In genomic region chr12:108519558-108519957, GRCh38 we compare ENCODE assay signal across 13 cellular contexts. TPM values are rescaled to one million over a fixed set of nuclear protein-coding genes. Genes with fewer than 3 reads are reported as not detected.
DNase-seq lines count a peak whose midpoint lies in the region; FAIRE-seq and TF ChIP-seq lines count a peak whose summit lies in the region.
"Had no signal": no experiment of that assay in that cellular context is flagged by ENCODE, and none has a peak within 500 bp of the region (broad histone marks: within the 10 kb centered on the region; RNA-seq: fewer than 3 reads in every experiment).

No MANE protein-coding gene starts in this region.

- no peak overlapping the region for H3K4me3 ChIP-seq in PC-9
- H3K4me3 ChIP-seq in kidney (ENCODE audit: low read length in 2 of 2), result no peak overlapping the region
- no peak overlapping the region for H3K4me3 ChIP-seq in osteoblast (ENCODE audit: insufficient read depth, low read length)
- H3K4me3 ChIP-seq: prostate gland had no signal

- H3F3A ChIP-seq in PC-9 (ENCODE audit: insufficient read depth, low read depth), result peaks cover 17% of the 10 kb centered on the region; the same call in 1 of the 2 replicates

- BruUV-seq in PC-9 (replicated peaks; lab: Mats Ljungman, UMichigan), result no TSS peak

- CTCF ChIA-PET in PC-9 (lab: Charles Lee), result interaction anchor here (0.5 kb wide), 1 partner anchor 31 kb away, joined by 14 read pairs; no protein-coding TSS in a partner anchor

- TF ChIP-seq CTCF in PC-9 (conservative IDR thresholded peaks at IDR 0.05), result 0 out of 2 replicates have a peak, but pooled peaks have one; percentile 12
- peak; percentile 6 for TF ChIP-seq CTCF in kidney (IDR thresholded peaks at IDR 0.05; ENCODE audit: borderline replicate concordance, extremely low read depth, insufficient read depth)
- TF ChIP-seq CTCF in osteoblast (IDR thresholded peaks at IDR 0.05; ENCODE audit: extremely low read depth, low read depth, low read length), result no peak

- no peaks in the 10 kb centered on the region for H3K9me2 ChIP-seq in PC-9 (ENCODE audit: insufficient read depth)

- POLR2A ChIA-PET in PC-9 (lab: Charles Lee; ENCODE audit: unreplicated experiment), result no interaction called here

- peaks cover 11% of the 10 kb centered on the region; the same call in 1 of the 2 replicates for H4K20me1 ChIP-seq in PC-9 (ENCODE audit: insufficient read depth)
- H4K20me1 ChIP-seq in osteoblast (ENCODE audit: insufficient read depth, low read length), result no peaks in the 10 kb centered on the region

- FAIRE-seq in GM12891 (lab: Jason Lieb, UNC), result peak; percentile 40
- FAIRE-seq in kidney (lab: Jason Lieb, UNC), result no peak
- FAIRE-seq: RCC 7860 had no signal

- no peak overlapping the region for H3K27ac ChIP-seq in PC-9
- no peak overlapping the region for H3K27ac ChIP-seq in kidney (ENCODE audit: low read depth in 2 of 2, low read length in 2 of 2)
- H3K27ac ChIP-seq in osteoblast (ENCODE audit: low read depth, low read length), result no peak overlapping the region
- H3K27ac ChIP-seq: prostate gland had no signal

- DNase-seq in NCI-H82 (lab: John Stamatoyannopoulos, UW), result peak; percentile 44
- DNase-seq in NCI-H82 treated with DMSO at 0.1 percent for 48 hours (lab: John Stamatoyannopoulos, UW; ENCODE audit: unreplicated experiment), result no peak
- DNase-seq in GM12891 (ENCODE audit: insufficient read length, low spot score), result no peak
- DNase-seq in PC-9, result no peak
- no peak for DNase-seq in kidney
- DNase-seq in stimulated activated naive CD4-positive, alpha-beta T cell (lab: John Stamatoyannopoulos, UW), result no peak
- no peak for DNase-seq in osteoblast (ENCODE audit: insufficient read length, low spot score, missing footprints)
- DNase-seq in NCI-H1417 treated with DMSO at 0.1 percent for 48 hours (lab: John Stamatoyannopoulos, UW), result no peak
- DNase-seq: ACHN, DMS79, Kasumi-1 had no signal

- H3K27me3 ChIP-seq in PC-9 (ENCODE audit: insufficient read depth, low read depth) (no peaks in the 10 kb centered on the region), osteoblast (ENCODE audit: insufficient read depth, low read length) (no peaks in the 10 kb centered on the region)

- TF ChIP-seq POLR2A in GM12891 (IDR thresholded peaks at IDR 0.05; ENCODE audit: low read depth, low read length), result no peak

- intact Hi-C loops in PC-9 (cut with micrococcal nuclease; ENCODE audit: unreplicated experiment), result loop anchor here (10.0 kb wide), 1 partner anchor 95 kb away; no protein-coding TSS in a partner anchor
- intact Hi-C loops in kidney (cut with DNase I), result no loop called here

- H2AFZ ChIP-seq in PC-9 (no peak overlapping the region), osteoblast (ENCODE audit: low read length) (no peak overlapping the region)

- H3K36me3 ChIP-seq in PC-9 (ENCODE audit: low read depth) (peaks cover 11% of the 10 kb centered on the region), kidney (ENCODE audit: control insufficient read depth in 1 of 2, insufficient read depth in 2 of 2, low read length in 2 of 2) (peaks cover 34 to 43% of the 10 kb centered on the region in 2 donors), osteoblast (ENCODE audit: insufficient read depth, low read length) (peaks cover 68% of the 10 kb centered on the region)

- H3K4me1 ChIP-seq in PC-9 (replicated peaks; ENCODE audit: insufficient read depth) (peaks cover 7% of the 10 kb centered on the region; the same call in 1 of the 2 replicates), kidney (ENCODE audit: control insufficient read depth in 1 of 2, insufficient read depth in 1 of 2, low read depth in 1 of 2, low read length in 2 of 2) (peaks cover 0 to 13% of the 10 kb centered on the region in 2 donors), osteoblast (ENCODE audit: insufficient read depth, low read length) (peaks cover 8% of the 10 kb centered on the region)
- H3K4me1 ChIP-seq: prostate gland had no signal

- H3K4me2 ChIP-seq in PC-9 (no peak overlapping the region), osteoblast (ENCODE audit: insufficient read depth, low read length) (no peak overlapping the region)

- H3K9me3 ChIP-seq in PC-9 (ENCODE audit: insufficient read depth, low read depth) (no peaks in the 10 kb centered on the region), kidney (ENCODE audit: control insufficient read depth in 1 of 2, low read length in 2 of 2) (no peaks in the 10 kb centered on the region), osteoblast (ENCODE audit: low read depth, low read length) (no peaks in the 10 kb centered on the region)
- H3K9me3 ChIP-seq: prostate gland had no signal

- no peaks in the 10 kb centered on the region; the same call in 1 of the 2 replicates for H3K79me2 ChIP-seq in PC-9 (ENCODE audit: low read depth)
- peaks cover 27% of the 10 kb centered on the region for H3K79me2 ChIP-seq in osteoblast (ENCODE audit: insufficient read depth, low read length)

- no peak overlapping the region for H3K9ac ChIP-seq in kidney (ENCODE audit: low read length in 2 of 2)

TF ChIP-seq in GM12891, 5 proteins besides CTCF, POLR2A, EP300 and RAD21:
- TF ChIP-seq PAX5 (IDR thresholded peaks at IDR 0.05; ENCODE audit: insufficient read depth, low read length, severe bottlenecking), result no peak
- TF ChIP-seq POLR2AphosphoS5 (IDR thresholded peaks at IDR 0.05; ENCODE audit: low read depth, low read length), result no peak
- TF ChIP-seq TAF1 (IDR thresholded peaks at IDR 0.05; ENCODE audit: low read depth, low read length), result no peak
- no peak for TF ChIP-seq POU2F2 (IDR thresholded peaks at IDR 0.05; ENCODE audit: low read depth, low read length)
- no peak for TF ChIP-seq SPI1 (IDR thresholded peaks at IDR 0.05; ENCODE audit: low read depth, low read length)

RNA-seq across cellular contexts. Expression of gene FICD, which starts 4.5 kb away (rescaled TPM):
- 2.8 TPM for polyA plus RNA-seq in GM12891 (2012; ENCODE audit: low read depth, missing spikeins)
- total RNA-seq in PC-9 (2021) (1.9 and 3.2 TPM in 2 replicates), kidney (8.5 TPM), osteoblast (5.4 and 7.7 TPM in 2 replicates)
- polyA plus RNA-seq in kidney (ENCODE audit: insufficient read depth, low read depth, low replicate concordance), result 5.1 TPM

RNA-seq across cellular contexts. Expression of gene SART3, which starts 41.4 kb away (rescaled TPM):
- 31.7 TPM for polyA plus RNA-seq in GM12891 (2012; ENCODE audit: low read depth, missing spikeins)
- total RNA-seq in PC-9 (2021) (49.3 and 54.3 TPM in 2 replicates), kidney (59.1 TPM), osteoblast (39.8 and 57.9 TPM in 2 replicates)
- 14.9 TPM for polyA plus RNA-seq in kidney (ENCODE audit: insufficient read depth, low read depth, low replicate concordance)

RNA-seq across cellular contexts. Expression of gene ISCU, which starts 42.8 kb away (rescaled TPM):
- polyA plus RNA-seq in GM12891 (2012; ENCODE audit: low read depth, missing spikeins), result 134 TPM
- total RNA-seq in PC-9 (2021) (84.8 and 86.7 TPM in 2 replicates), kidney (183 TPM), osteoblast (166 and 184 TPM in 2 replicates)
- polyA plus RNA-seq in kidney (ENCODE audit: insufficient read depth, low read depth, low replicate concordance), result 511 TPM
